Comparison of ENCODE assay signal across 1 cellular context in genomic region chr3:19073341-19074105, GRCh38.
TF ChIP-seq lines count a peak whose summit lies in the region.

No MANE protein-coding gene starts in this region.

TF ChIP-seq in H1, 55 proteins besides CTCF, POLR2A, EP300 and RAD21:
- no peak for TF ChIP-seq SP4 (IDR thresholded peaks at IDR 0.05; ENCODE audit: low read length)
- TF ChIP-seq RXRA (IDR thresholded peaks at IDR 0.05; ENCODE audit: insufficient read depth, low read depth, low read length): no peak
- no peak for TF ChIP-seq SIRT6 (IDR thresholded peaks at IDR 0.05; ENCODE audit: low read length)
- no peak for TF ChIP-seq TAF1 (IDR thresholded peaks at IDR 0.05; ENCODE audit: low read depth, low read length)
- TF ChIP-seq JUN (IDR thresholded peaks at IDR 0.05; ENCODE audit: low read depth, low read length): no peak
